9 cellular contexts compared by ENCODE assay signal in the genomic region with DNA sequence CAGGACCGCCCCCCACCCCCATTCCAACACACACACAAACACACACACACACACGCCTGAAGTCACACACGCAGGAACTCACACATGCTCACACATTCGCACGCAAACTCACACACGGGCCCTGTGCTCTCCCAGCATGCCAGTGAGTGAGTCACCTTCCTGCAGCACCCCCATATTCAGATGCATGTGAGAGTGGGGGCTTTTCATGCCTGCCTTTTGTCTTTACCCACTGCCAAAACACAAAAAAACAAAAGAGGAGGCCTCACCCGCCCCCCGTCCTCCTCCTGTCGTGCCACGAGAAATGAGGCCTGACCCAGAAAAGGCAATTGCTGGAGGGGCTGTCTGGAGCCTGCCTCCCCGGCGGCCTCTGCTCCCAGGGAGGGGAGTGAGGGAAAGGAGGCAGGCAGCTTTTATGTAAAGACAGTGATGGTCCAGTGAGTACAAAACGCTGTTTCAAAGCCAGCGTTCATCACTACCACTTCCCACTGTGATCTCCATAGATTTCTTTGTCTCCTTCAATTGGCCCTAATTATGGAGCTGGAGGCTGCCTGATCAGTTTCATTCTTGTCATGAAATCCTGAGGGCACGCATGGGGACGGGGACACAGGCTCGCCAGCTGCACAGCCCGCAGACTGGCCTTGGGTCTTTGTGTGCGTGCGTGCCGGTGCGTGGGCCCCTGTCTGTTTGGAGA. TPM values are rescaled to one million over a fixed set of nuclear protein-coding genes. Genes with fewer than 3 reads are reported as not detected.
DNase-seq lines count a peak whose midpoint lies in the region; ATAC-seq, FAIRE-seq and TF ChIP-seq lines count a peak whose summit lies in the region.
"Had no signal": no experiment of that assay in that cellular context is flagged by ENCODE, and none has a peak within 500 bp of the region (broad histone marks: within the 10 kb centered on the region; RNA-seq: fewer than 3 reads in every experiment).

No MANE protein-coding gene starts in this region.

- peaks cover 59% of the 10 kb centered on the region for H3K4me1 Mint-ChIP-seq in endodermal cell

- H3K27me3 Mint-ChIP-seq in endodermal cell (ENCODE audit: insufficient read depth), result peaks cover 44% of the 10 kb centered on the region

- no peaks in the 10 kb centered on the region for H3K36me3 Mint-ChIP-seq in endodermal cell (ENCODE audit: low read depth)

- no peak overlapping the region for H3K4me3 Mint-ChIP-seq in endodermal cell

- no peak for TF ChIP-seq CTCF in endodermal cell (conservative IDR thresholded peaks at IDR 0.05)
- no peak for TF ChIP-seq CTCF in osteoblast (IDR thresholded peaks at IDR 0.05; ENCODE audit: extremely low read depth, low read depth, low read length)

- H3K4me3 ChIP-seq in endodermal cell (ENCODE audit: low read length), result no peak overlapping the region
- no peak overlapping the region for H3K4me3 ChIP-seq in osteoblast (ENCODE audit: insufficient read depth, low read length)
- no peak overlapping the region for H3K4me3 ChIP-seq in effector memory CD4-positive, alpha-beta T cell (ENCODE audit: insufficient read depth, low read depth, low read length, poor library complexity, severe bottlenecking)

- no peak overlapping the region for H3K9ac ChIP-seq in endodermal cell (ENCODE audit: extremely low read depth, low read length, poor library complexity, severe bottlenecking)

- H3K27ac ChIP-seq in endodermal cell (ENCODE audit: low read depth, low read length) (peak overlapping the region; percentile 92), osteoblast (ENCODE audit: low read depth, low read length) (no peak overlapping the region)
- no peak overlapping the region for H3K27ac ChIP-seq in effector memory CD4-positive, alpha-beta T cell (ENCODE audit: insufficient read depth, low read length, poor library complexity, severe bottlenecking)

- H3K4me1 ChIP-seq in endodermal cell (ENCODE audit: control insufficient read depth, insufficient read depth, low read length), result peaks cover 16% of the 10 kb centered on the region
- H3K4me1 ChIP-seq in osteoblast (ENCODE audit: insufficient read depth, low read length), result peaks cover 9% of the 10 kb centered on the region
- H3K4me1 ChIP-seq in effector memory CD4-positive, alpha-beta T cell (ENCODE audit: control insufficient read depth, insufficient read depth, low read length, poor library complexity, severe bottlenecking), result no peaks in the 10 kb centered on the region

- no peak overlapping the region for H3K27ac Mint-ChIP-seq in endodermal cell

- FAIRE-seq in GM12892 (lab: Jason Lieb, UNC) (no peak), frontal cortex (lab: Jason Lieb, UNC) (no peak)

- H3K9me3 Mint-ChIP-seq in endodermal cell, result no peaks in the 10 kb centered on the region

- no peak overlapping the region for H2AFZ ChIP-seq in osteoblast (ENCODE audit: low read length)

- no peak overlapping the region for H3K4me2 ChIP-seq in osteoblast (ENCODE audit: insufficient read depth, low read length)

- peaks cover 10% of the 10 kb centered on the region for H3K27me3 ChIP-seq in endodermal cell (ENCODE audit: control insufficient read depth, insufficient read depth, low read length, poor library complexity, severe bottlenecking)
- no peaks in the 10 kb centered on the region for H3K27me3 ChIP-seq in osteoblast (ENCODE audit: insufficient read depth, low read length)
- H3K27me3 ChIP-seq in effector memory CD4-positive, alpha-beta T cell (replicated peaks; ENCODE audit: control insufficient read depth, insufficient read depth, low read length, poor library complexity, severe bottlenecking), result no peaks in the 10 kb centered on the region

- H3K9me3 ChIP-seq in endodermal cell (ENCODE audit: control insufficient read depth, low read length) (no peaks in the 10 kb centered on the region), osteoblast (ENCODE audit: low read depth, low read length) (no peaks in the 10 kb centered on the region)
- H3K9me3 ChIP-seq in effector memory CD4-positive, alpha-beta T cell (ENCODE audit: control insufficient read depth, low read length), result no peaks in the 10 kb centered on the region

- H4K20me1 ChIP-seq in osteoblast (ENCODE audit: insufficient read depth, low read length), result peaks cover 99% of the 10 kb centered on the region

- TF ChIP-seq POLR2A in GM12892 (IDR thresholded peaks at IDR 0.05; ENCODE audit: low read depth, low read length), result no peak

- peaks cover 99% of the 10 kb centered on the region for H3K79me2 ChIP-seq in osteoblast (ENCODE audit: insufficient read depth, low read length)

- H3K36me3 ChIP-seq in endodermal cell (ENCODE audit: control insufficient read depth, insufficient read depth, low read length), result no peaks in the 10 kb centered on the region
- H3K36me3 ChIP-seq in osteoblast (ENCODE audit: insufficient read depth, low read length), result no peaks in the 10 kb centered on the region
- no peaks in the 10 kb centered on the region for H3K36me3 ChIP-seq in effector memory CD4-positive, alpha-beta T cell (ENCODE audit: control insufficient read depth, insufficient read depth, low read length)

- WGBS in endodermal cell (ENCODE audit: insufficient coverage in 1 of 2, insufficient read length in 1 of 2), 2 experiments, result 33 to 58% methylated on average over 19 to 22 of the region's 22 CpGs

- DNase-seq in ELR (ENCODE audit: low read depth) (peak; percentile 78), NCI-H446 treated with DMSO at 0.1 percent for 48 hours (lab: John Stamatoyannopoulos, UW) (peak; percentile 39), endodermal cell (no peak), osteoblast (ENCODE audit: insufficient read length, low spot score, missing footprints) (peak; percentile 89), GM12892 (ENCODE audit: insufficient read length) (no peak), frontal cortex (ENCODE audit: low spot score in 2 of 2) (no peak)
- DNase-seq in effector memory CD4-positive, alpha-beta T cell, result no peak
- DNase-seq: stimulated activated CD4-positive, alpha-beta T cell treated with anti-CD3 and anti-CD28 coated beads, Interleukin-15, amount 100 ng/mL, for 24 hours had no signal

- ATAC-seq in HG02970 (IDR thresholded peaks at IDR 0.05; ENCODE audit: low FRiP score, unreplicated experiment), result no peak

RNA-seq across cellular contexts. Expression of a gene that starts 29.5 kb away (rescaled TPM):
- total RNA-seq in endodermal cell, result 100 to 1,000 TPM; 108 to 128 TPM
- 55.0 TPM for polyA plus RNA-seq in endodermal cell (2013, experiment 1 of 2)
- 54.2 TPM for polyA plus RNA-seq in endodermal cell (2013, experiment 2 of 2)
- total RNA-seq in osteoblast, result 49.6 and 55.7 TPM in 2 replicates
- polyA plus RNA-seq in GM12892 (2012; ENCODE audit: missing spikeins), result 18.8 TPM
- 13.9 TPM for total RNA-seq in frontal cortex

Comparison
In these comparisons a context has a peak if more than half of its experiments do, and no peak if none do; other contexts are left out.
1. DNase-seq: peak in ELR (single experiment), NCI-H446 treated with DMSO at 0.1 percent for 48 hours (single experiment) and osteoblast (single experiment); none in endodermal cell (single experiment), GM12892 (single experiment), frontal cortex (0 of 2) and effector memory CD4-positive, alpha-beta T cell (0 of 3).